In the genomic region with DNA sequence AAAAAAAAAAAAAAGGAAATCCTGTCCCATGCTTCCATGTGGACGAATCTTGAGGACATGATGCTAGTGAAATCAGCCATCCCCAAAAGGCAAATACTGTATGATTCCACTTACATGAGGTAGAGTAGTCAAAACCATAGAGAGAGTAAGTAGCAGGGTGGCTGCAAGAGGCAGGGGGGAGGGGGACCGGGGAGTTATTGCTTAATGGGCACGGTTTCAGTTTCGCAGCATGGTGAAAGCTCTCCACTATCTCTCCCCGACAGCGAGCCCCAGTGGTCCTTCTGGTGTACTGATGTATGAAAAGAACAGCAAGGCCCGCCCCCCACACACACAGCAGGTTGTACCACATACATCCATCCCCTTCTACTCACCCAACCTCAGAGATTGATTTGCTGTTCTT, we compare ENCODE assay signal across 9 cellular contexts. TPM values are rescaled to one million over a fixed set of nuclear protein-coding genes. Genes with fewer than 3 reads are reported as not detected.
DNase-seq lines count a peak whose midpoint lies in the region; ATAC-seq and TF ChIP-seq lines count a peak whose summit lies in the region.
"Had no signal": no experiment of that assay in that cellular context is flagged by ENCODE, and none has a peak within 500 bp of the region (broad histone marks: within the 10 kb centered on the region; RNA-seq: fewer than 3 reads in every experiment).

No MANE protein-coding gene starts in this region.

- no peak overlapping the region for H3K4me3 ChIP-seq in CD4-positive, CD25-positive, alpha-beta regulatory T cell (ENCODE audit: low read depth, low read length)
- no peak overlapping the region for H3K4me3 ChIP-seq in kidney epithelial cell (ENCODE audit: low read depth, low read length)

- POLR2A ChIA-PET in RWPE1 (lab: Yijun Ruan, JAX; ENCODE audit: low non-redundant PET) = no interaction called here

- CTCF ChIA-PET in RWPE1 (lab: Yijun Ruan, JAX) = interaction anchor here (0.6 kb wide), 1 partner anchor 1361 kb away, joined by 3 read pairs; no protein-coding TSS in a partner anchor

- no peaks in the 10 kb centered on the region for H3K9me3 Mint-ChIP-seq in CD4-positive, CD25-positive, alpha-beta regulatory T cell
- H3K9me3 Mint-ChIP-seq: neural crest cell had no signal

- peak overlapping the region in 2 of 4 donors; percentile 14 to 35 for H3K4me3 Mint-ChIP-seq in CD4-positive, CD25-positive, alpha-beta regulatory T cell
- H3K4me3 Mint-ChIP-seq: neural crest cell had no signal

- no peaks in the 10 kb centered on the region for H3K9me3 ChIP-seq in CD4-positive, CD25-positive, alpha-beta regulatory T cell (ENCODE audit: control insufficient read depth in 2 of 2, low read length in 2 of 2)

- no peak overlapping the region for H3K27ac ChIP-seq in CD4-positive, CD25-positive, alpha-beta regulatory T cell (ENCODE audit: insufficient read depth, low read length, poor library complexity, severe bottlenecking)
- peak overlapping the region; percentile 10; the same call in 1 of the 2 replicates for H3K27ac ChIP-seq in RWPE1

- H3K36me3 Mint-ChIP-seq in CD4-positive, CD25-positive, alpha-beta regulatory T cell = peaks cover 37% of the 10 kb centered on the region

- H3K27me3 Mint-ChIP-seq in CD4-positive, CD25-positive, alpha-beta regulatory T cell = no peaks in the 10 kb centered on the region

- peaks cover 0 to 9% (median 5%) of the 10 kb centered on the region in 4 donors for H3K4me1 Mint-ChIP-seq in CD4-positive, CD25-positive, alpha-beta regulatory T cell
- H3K4me1 Mint-ChIP-seq: neural crest cell had no signal

- peaks cover 7% of the 10 kb centered on the region for H3K4me1 ChIP-seq in CD4-positive, CD25-positive, alpha-beta regulatory T cell (ENCODE audit: control insufficient read depth, insufficient read depth, low read length, poor library complexity, severe bottlenecking)

- ATAC-seq in CD4-positive, CD25-positive, alpha-beta regulatory T cell (ENCODE audit: low read depth in 2 of 2) = peak; percentile 95 to 96
- ATAC-seq in GM19452 (IDR thresholded peaks at IDR 0.05; ENCODE audit: unreplicated experiment) (peak; percentile 99), HG03460 (IDR thresholded peaks at IDR 0.05; ENCODE audit: unreplicated experiment) (peak; percentile 99)

- H3K36me3 ChIP-seq in CD4-positive, CD25-positive, alpha-beta regulatory T cell (ENCODE audit: control insufficient read depth, insufficient read depth, low read length) = peaks cover 31% of the 10 kb centered on the region
- H3K36me3 ChIP-seq in kidney epithelial cell (ENCODE audit: control insufficient read depth, insufficient read depth, low read length) = no peaks in the 10 kb centered on the region

- peak; percentile 63 to 84 (median 65) for DNase-seq in CD4-positive, CD25-positive, alpha-beta regulatory T cell
- DNase-seq in RWPE1 (ENCODE audit: low spot score) (no peak), kidney epithelial cell (ENCODE audit: low read depth) (peak; percentile 12), COLO829 (ENCODE audit: low spot score) (no peak)
- DNase-seq in activated naive CD4-positive, alpha-beta T cell treated with anti-CD3 and anti-CD28 coated beads, Interleukin-2, amount 50 U/mL, for 16 hours = peak; percentile 67
- peak; percentile 51 to 56 for DNase-seq in stimulated activated CD8-positive, alpha-beta memory T cell treated with anti-CD3 and anti-CD28 coated beads, Interleukin-15, amount 100 ng/mL, for 4 hours (ENCODE audit: low read depth in 2 of 2)

- TF ChIP-seq CTCF in RWPE1 (conservative IDR thresholded peaks at IDR 0.05; ENCODE audit: low read depth) (no peak), kidney epithelial cell (IDR thresholded peaks at IDR 0.05; ENCODE audit: insufficient read depth, low read length, poor library complexity, severe bottlenecking) (peak; percentile 47)

- H3K27ac Mint-ChIP-seq in CD4-positive, CD25-positive, alpha-beta regulatory T cell = peak overlapping the region; percentile 26 to 89 (median 73)

- no peaks in the 10 kb centered on the region for H3K27me3 ChIP-seq in CD4-positive, CD25-positive, alpha-beta regulatory T cell (ENCODE audit: control insufficient read depth, insufficient read depth, low read length)
- H3K27me3 ChIP-seq in kidney epithelial cell (ENCODE audit: control insufficient read depth, insufficient read depth, low read length) = no peaks in the 10 kb centered on the region

RNA-seq across cellular contexts. Expression of a gene that starts 32.8 kb away (rescaled TPM):
- total RNA-seq in CD4-positive, CD25-positive, alpha-beta regulatory T cell = 24.8 TPM
- 1 to 10 TPM; 4.8 to 7.3 (median 7.0) TPM for polyA plus RNA-seq in CD4-positive, CD25-positive, alpha-beta regulatory T cell
- total RNA-seq in kidney epithelial cell = 7.8 and 9.2 TPM in 2 replicates

RNA-seq across cellular contexts. Expression of a gene that starts 58.9 kb away (rescaled TPM):
- 10.9 TPM for total RNA-seq in CD4-positive, CD25-positive, alpha-beta regulatory T cell
- polyA plus RNA-seq in CD4-positive, CD25-positive, alpha-beta regulatory T cell = 10 to 100 TPM; 25.6 to 32.7 (median 28.2) TPM
- 37.8 and 42.0 TPM in 2 replicates for total RNA-seq in kidney epithelial cell

Comparison
In these comparisons a context has a peak if more than half of its experiments do, and no peak if none do; other contexts are left out.
1. DNase-seq: peak in CD4-positive, CD25-positive, alpha-beta regulatory T cell (3 of 3), activated naive CD4-positive, alpha-beta T cell treated with anti-CD3 and anti-CD28 coated beads, Interleukin-2, amount 50 U/mL, for 16 hours (single experiment), kidney epithelial cell (single experiment) and stimulated activated CD8-positive, alpha-beta memory T cell treated with anti-CD3 and anti-CD28 coated beads, Interleukin-15, amount 100 ng/mL, for 4 hours (2 of 2); none in RWPE1 (single experiment) and COLO829 (single experiment).
2. Peak in every context shown above with its lines, with median percentiles within 50 percentile points of each other: ATAC-seq.